18 cellular contexts compared by ENCODE assay signal in the genomic region with DNA sequence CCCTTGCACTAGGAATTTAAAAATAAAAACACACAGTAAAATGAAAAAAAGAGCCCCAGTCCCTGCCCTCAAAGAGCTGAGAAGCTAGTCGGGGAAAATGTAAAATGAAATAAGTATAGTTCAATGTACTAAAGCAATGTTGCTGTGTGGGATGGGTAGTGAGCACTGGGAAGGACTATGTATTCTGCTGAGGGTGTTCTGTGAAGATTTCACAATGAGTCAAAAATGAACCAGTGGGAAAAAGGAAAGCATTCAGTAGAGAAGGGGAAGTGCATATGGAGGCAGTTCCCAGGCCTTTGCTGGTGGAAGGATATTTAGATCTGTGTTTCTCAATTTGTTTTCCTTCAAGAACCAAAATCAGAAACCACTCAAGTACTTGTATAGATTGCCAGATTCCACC.
"Had no signal": no experiment of that assay in that cellular context is flagged by ENCODE, and none has a peak within 500 bp of the region (broad histone marks: within the 10 kb centered on the region; RNA-seq: fewer than 3 reads in every experiment).

No MANE protein-coding gene starts in this region.

- ATAC-seq: foreskin keratinocyte; left colon; left ventricle myocardium superior; natural killer cell treated with Interleukin-12 subunit alpha and Interleukin-12 subunit beta and Interleukin-15 and Interleukin-18, amount 100 ng/mL, for 72 hours; stimulated activated naive B cell treated with anti-CD40 and anti-IgM and Interleukin-4, amounts not matched to agents 10 μg/mL and 1 μg/mL and 100 μg/mL, for 72 hours; stimulated activated naive CD8-positive, alpha-beta T cell treated with anti-CD3 and anti-CD28 coated beads, Interleukin-15, amount 100 ng/mL, for 72 hours had no signal

- DNase-seq: effector CD4-positive, alpha-beta T cell; endodermal cell; erythroblast; foreskin keratinocyte; head of caudate nucleus; left colon; left ventricle myocardium superior; mesenchymal stem cell; midbrain; nucleus accumbens; ovary; sigmoid colon; stimulated activated CD4-positive, alpha-beta T cell treated with anti-CD3 and anti-CD28 coated beads, Interleukin-2, amount 100 ng/mL, for 24 hours; stimulated activated CD4-positive, alpha-beta T cell treated with anti-CD3 and anti-CD28 coated beads, Interleukin-4, amount 100 ng/mL, for 4 hours; stimulated activated naive B cell treated with anti-CD40 and anti-IgM and Interleukin-4, amounts not matched to agents 10 μg/mL and 1 μg/mL and 100 μg/mL, for 72 hours; stimulated activated naive CD8-positive, alpha-beta T cell treated with anti-CD3 and anti-CD28 coated beads, Interleukin-15, amount 100 ng/mL, for 72 hours; testis had no signal
